22 cellular contexts compared by ENCODE assay signal in the genomic region with DNA sequence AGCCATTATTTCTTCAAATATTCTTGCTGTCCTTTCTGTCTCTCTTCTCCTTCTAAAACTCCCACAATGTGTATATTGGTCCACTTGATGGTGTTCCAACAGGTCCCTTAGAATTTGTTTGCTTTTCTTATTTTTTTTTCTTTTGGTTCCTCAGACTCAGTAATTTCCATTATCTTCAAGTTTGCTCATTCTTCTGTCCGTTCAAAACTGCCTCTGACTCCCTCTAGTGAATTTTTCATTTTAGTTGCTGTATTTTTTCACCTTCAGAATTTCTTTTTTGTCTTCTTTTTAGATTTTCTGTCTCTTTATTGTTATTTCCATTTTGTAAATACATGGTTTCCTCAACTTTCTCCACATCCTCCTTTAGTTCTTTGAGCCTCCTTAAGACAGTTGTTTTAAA.
"Had no signal": no experiment of that assay in that cellular context is flagged by ENCODE, and none has a peak within 500 bp of the region (broad histone marks: within the 10 kb centered on the region; RNA-seq: fewer than 3 reads in every experiment).

No MANE protein-coding gene starts in this region.

- H3K36me3 ChIP-seq: left ventricle myocardium inferior, ovary, right atrium auricular region, stomach, thoracic aorta, tibial artery, upper lobe of right lung had no signal

- H3K4me3 Mint-ChIP-seq: naive thymus-derived CD4-positive, alpha-beta T cell; natural killer cell treated with Interleukin-12 subunit alpha and Interleukin-12 subunit beta and Interleukin-15 and Interleukin-18, amount 100 ng/mL, for 72 hours; stimulated activated naive B cell treated with anti-CD40 and anti-IgM and Interleukin-4, amounts not matched to agents 10 μg/mL and 1 μg/mL and 100 μg/mL, for 72 hours had no signal

- H3K27ac Mint-ChIP-seq: naive thymus-derived CD4-positive, alpha-beta T cell; natural killer cell treated with Interleukin-12 subunit alpha and Interleukin-12 subunit beta and Interleukin-15 and Interleukin-18, amount 100 ng/mL, for 72 hours; progenitor cell of endocrine pancreas; stimulated activated naive B cell treated with anti-CD40 and anti-IgM and Interleukin-4, amounts not matched to agents 10 μg/mL and 1 μg/mL and 100 μg/mL, for 72 hours had no signal

- H3K4me1 ChIP-seq: left ventricle myocardium inferior, right atrium auricular region, stomach, tibial artery, upper lobe of right lung had no signal

- H3K4me1 Mint-ChIP-seq: naive thymus-derived CD4-positive, alpha-beta T cell had no signal

- H3K27ac ChIP-seq: left ventricle myocardium inferior, ovary, right atrium auricular region, skin epidermis, stomach, thoracic aorta, tibial artery, upper lobe of right lung had no signal

- H3K9me3 ChIP-seq: left ventricle myocardium inferior, mucosa of descending colon, ovary, right atrium auricular region, stomach, thoracic aorta, upper lobe of right lung had no signal

- H3K4me3 ChIP-seq: left ventricle myocardium inferior, lung, mucosa of descending colon, ovary, right atrium auricular region, skin epidermis, stomach, thoracic aorta, tibial artery, upper lobe of right lung had no signal

- H3K27me3 ChIP-seq: ovary, right atrium auricular region, tibial artery, upper lobe of right lung had no signal

- DNase-seq: islet precursor cell; left ventricle myocardium inferior; midbrain; mucosa of descending colon; naive thymus-derived CD4-positive, alpha-beta T cell; ovary; stimulated activated CD4-positive, alpha-beta T cell treated with anti-CD3 and anti-CD28 coated beads, Interleukin-12 subunit alpha, Interleukin-12 subunit beta, amount 100 ng/mL, for 4 hours; stimulated activated CD4-positive, alpha-beta T cell treated with anti-CD3 and anti-CD28 coated beads, Interleukin-15, amount 100 ng/mL, for 24 hours; stimulated activated CD4-positive, alpha-beta T cell treated with anti-CD3 and anti-CD28 coated beads, Interleukin-2, amount 100 ng/mL, for 24 hours; stimulated activated CD4-positive, alpha-beta T cell treated with anti-CD3 and anti-CD28 coated beads, Interleukin-4, amount 100 ng/mL, for 1 hour; stimulated activated naive B cell treated with anti-CD40 and anti-IgM and Interleukin-4, amounts not matched to agents 10 μg/mL and 1 μg/mL and 100 μg/mL, for 72 hours; stimulated activated naive CD8-positive, alpha-beta T cell treated with anti-CD3 and anti-CD28 coated beads, Interleukin-15, Interleukin-2, amounts not matched to agents 100 U/mL and 50 U/mL, for 24 hours; stomach; tibial artery; trophoblast cell; upper lobe of right lung had no signal
